In the genomic region with DNA sequence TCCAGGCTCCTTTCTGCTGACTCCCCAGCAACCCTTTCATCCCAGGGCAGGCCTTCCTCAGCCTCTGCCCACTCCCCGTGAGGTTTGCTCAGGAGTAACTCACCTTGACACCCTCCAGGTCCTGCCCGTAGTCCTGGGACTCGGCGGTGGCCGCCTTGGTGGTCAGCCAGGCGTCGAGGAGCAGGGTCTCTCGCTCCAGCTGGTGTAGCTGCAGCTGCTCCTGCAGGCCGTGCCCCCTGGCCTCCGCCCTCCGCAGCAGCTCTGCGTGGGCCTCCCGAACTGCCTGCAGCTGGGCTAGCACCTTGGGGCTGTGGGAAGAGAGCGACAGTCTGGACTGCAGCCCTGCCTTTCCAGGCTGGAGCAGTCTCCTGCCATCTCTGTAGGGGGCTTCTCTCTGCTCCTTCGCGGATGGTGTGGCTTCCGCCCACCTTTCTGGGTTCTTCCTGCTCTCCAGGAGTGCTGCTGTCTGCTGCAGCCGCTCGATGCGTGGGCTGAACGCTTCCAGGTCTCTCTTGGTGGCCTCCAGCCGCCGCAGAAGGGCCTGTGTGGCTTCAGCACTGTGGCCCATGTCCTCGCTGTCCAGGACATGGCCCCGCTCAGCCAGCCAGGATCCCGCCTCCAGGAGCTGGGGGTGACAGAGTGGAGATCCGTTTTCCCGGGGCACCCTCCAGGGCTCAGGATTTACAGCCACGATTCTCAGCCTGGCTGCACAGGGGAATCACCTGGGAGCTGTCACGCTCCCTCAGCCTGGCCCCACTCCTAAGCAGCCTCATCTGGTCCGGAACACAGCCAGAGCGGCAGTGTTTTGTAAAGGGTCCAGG, we compare ENCODE assay signal across 17 cellular contexts. TPM values are rescaled to one million over a fixed set of nuclear protein-coding genes. Genes with fewer than 3 reads are reported as not detected.
DNase-seq lines count a peak whose midpoint lies in the region; ATAC-seq, FAIRE-seq and TF ChIP-seq lines count a peak whose summit lies in the region.
"Had no signal": no experiment of that assay in that cellular context is flagged by ENCODE, and none has a peak within 500 bp of the region (broad histone marks: within the 10 kb centered on the region; RNA-seq: fewer than 3 reads in every experiment).

No MANE protein-coding gene starts in this region.

- H3K4me2 ChIP-seq in endothelial cell of umbilical vein (ENCODE audit: insufficient read depth, low read length), result no peak overlapping the region
- no peak overlapping the region for H3K4me2 ChIP-seq in neuronal stem cell (ENCODE audit: insufficient read depth, low read length, poor library complexity, severe bottlenecking)
- H3K4me2 ChIP-seq: A549 had no signal

- no peaks in the 10 kb centered on the region for H3K9me1 ChIP-seq in endothelial cell of umbilical vein (replicated peaks; ENCODE audit: control insufficient read depth, extremely low read depth, insufficient read depth, low read length)

- H3K27ac ChIP-seq in endothelial cell of umbilical vein (ENCODE audit: insufficient read depth, low read depth, low read length) (no peak overlapping the region), neuronal stem cell (replicated peaks; ENCODE audit: low read length) (no peak overlapping the region)
- H3K27ac ChIP-seq: A549, RWPE1 had no signal

- H3K9ac ChIP-seq in endothelial cell of umbilical vein (replicated peaks; ENCODE audit: extremely low read depth, insufficient read depth, low read length) (no peak overlapping the region), neuronal stem cell (ENCODE audit: low read depth, low read length, poor library complexity) (peak overlapping the region; percentile 72)

- H3K4me1 Mint-ChIP-seq in Caco-2 (ENCODE audit: low read depth, unreplicated experiment), result no peaks in the 10 kb centered on the region

- peak overlapping the region; percentile 92 for H2AK5ac ChIP-seq in neuronal stem cell (ENCODE audit: low read depth, low read length)

- H3K79me1 ChIP-seq in neuronal stem cell (ENCODE audit: low read depth, low read length), result peaks cover 2% of the 10 kb centered on the region

- no peak for ATAC-seq in GM19452 (IDR thresholded peaks at IDR 0.05; ENCODE audit: unreplicated experiment)
- ATAC-seq: A549 had no signal

- H3K9me3 Mint-ChIP-seq in Caco-2 (ENCODE audit: unreplicated experiment), result no peaks in the 10 kb centered on the region
- H3K9me3 Mint-ChIP-seq: CD8-positive, alpha-beta memory T cell had no signal

- peak overlapping the region; percentile 89 for H2BK15ac ChIP-seq in neuronal stem cell (ENCODE audit: low read length)

- H3K23ac ChIP-seq in neuronal stem cell (ENCODE audit: low read depth, low read length, poor library complexity), result peak overlapping the region; percentile 91

- H3K36me3 ChIP-seq in Caco-2 (ENCODE audit: control insufficient read depth, insufficient read depth, low read length) (no peaks in the 10 kb centered on the region), endothelial cell of umbilical vein (ENCODE audit: control insufficient read depth in 2 of 2, extremely low read depth in 1 of 2, insufficient read depth in 2 of 2, low read length in 2 of 2) (peaks cover 8 to 36% of the 10 kb centered on the region in 2 experiments), neuronal stem cell (replicated peaks in 1 of 2; ENCODE audit: control insufficient read depth in 2 of 2, insufficient read depth in 2 of 2, low read length in 2 of 2) (no peaks in the 10 kb centered on the region)

- H2AFZ ChIP-seq in endothelial cell of umbilical vein (ENCODE audit: low read depth, low read length), result no peak overlapping the region
- peak overlapping the region; percentile 64 for H2AFZ ChIP-seq in neuronal stem cell (ENCODE audit: low read length)

- CTCF ChIA-PET in Caco-2 (lab: Charles Lee) (interaction anchor here (1.6 kb wide), 1 partner anchor 49 kb away, joined by 5 read pairs; no protein-coding TSS in a partner anchor), endothelial cell of umbilical vein (lab: Charles Lee) (no interaction called here)

- no peak for TF ChIP-seq POLR2A in endothelial cell of umbilical vein (IDR thresholded peaks at IDR 0.05; ENCODE audit: low read depth, low read length)

- H4K20me1 ChIP-seq in endothelial cell of umbilical vein (replicated peaks; ENCODE audit: control insufficient read depth, extremely low read depth, insufficient read depth, low read length), result no peaks in the 10 kb centered on the region

- peak overlapping the region; percentile 19 for H3K27ac Mint-ChIP-seq in Caco-2 (ENCODE audit: unreplicated experiment)

- no peak overlapping the region for H2BK120ac ChIP-seq in neuronal stem cell (ENCODE audit: low read depth, low read length)

- H3K4me1 ChIP-seq in Caco-2 (no peaks in the 10 kb centered on the region), endothelial cell of umbilical vein (ENCODE audit: control insufficient read depth, extremely low read depth, insufficient read depth, low read length) (no peaks in the 10 kb centered on the region), neuronal stem cell (ENCODE audit: control insufficient read depth in 2 of 2, insufficient read depth in 1 of 2, low read depth in 1 of 2, low read length in 2 of 2) (peaks cover 9 to 12% of the 10 kb centered on the region in 2 donors)
- H3K4me1 ChIP-seq: A549 had no signal

- POLR2A ChIA-PET in Caco-2 (lab: Charles Lee), result no interaction called here
- POLR2A ChIA-PET in endothelial cell of umbilical vein (lab: Charles Lee), result no interaction called here

- in situ Hi-C loops in GM13976 (cut with MboI; ENCODE audit: low sequenced_read_pairs, unreplicated experiment), result no loop called here

- H3K9me3 ChIP-seq in Caco-2 (no peaks in the 10 kb centered on the region), endothelial cell of umbilical vein (replicated peaks; ENCODE audit: control insufficient read depth, insufficient read depth, low read length) (no peaks in the 10 kb centered on the region), neuronal stem cell (replicated peaks in 1 of 2; ENCODE audit: control insufficient read depth in 2 of 2, insufficient read depth in 1 of 2, low read depth in 1 of 2, low read length in 2 of 2) (no peaks in the 10 kb centered on the region)
- H3K9me3 ChIP-seq: A549 had no signal

- no TSS peak for BruUV-seq in Caco-2 (replicated peaks; lab: Mats Ljungman, UMichigan)
- BruUV-seq in endothelial cell of umbilical vein (replicated peaks; lab: Mats Ljungman, UMichigan), result TSS peak; percentile 14

- TF ChIP-seq CTCF in Caco-2 (IDR thresholded peaks at IDR 0.05; ENCODE audit: insufficient read depth in 1 of 2, low read depth in 1 of 2, low read length in 1 of 2, severe bottlenecking in 1 of 2, unreplicated experiment in 1 of 2), result no peak
- TF ChIP-seq CTCF in endothelial cell of umbilical vein (IDR thresholded peaks at IDR 0.05; ENCODE audit: extremely low read depth in 1 of 2, insufficient read depth in 1 of 2, low read depth in 1 of 2, low read length in 2 of 2), result no peak
- TF ChIP-seq CTCF in GM13976 (IDR thresholded peaks at IDR 0.05; ENCODE audit: borderline replicate concordance, control extremely low read depth, extremely low read depth, insufficient read depth, missing control alignments), result no peak

- intact Hi-C loops in Caco-2 (cut with micrococcal nuclease; ENCODE audit: unreplicated experiment) (no loop called here), endothelial cell of umbilical vein (cut with micrococcal nuclease) (no loop called here)

- no peak overlapping the region for H4K91ac ChIP-seq in neuronal stem cell (ENCODE audit: low read depth, low read length, poor library complexity)

- H2BK5ac ChIP-seq in neuronal stem cell (ENCODE audit: low read length), result peak overlapping the region; percentile 66

- H3K27me3 ChIP-seq in Caco-2 (replicated peaks; ENCODE audit: control insufficient read depth, insufficient read depth, low read length) (no peaks in the 10 kb centered on the region), endothelial cell of umbilical vein (ENCODE audit: control insufficient read depth in 2 of 2, insufficient read depth in 2 of 2, low read length in 2 of 2) (no peaks in the 10 kb centered on the region), neuronal stem cell (ENCODE audit: control insufficient read depth in 3 of 3, insufficient read depth in 3 of 3, low read depth in 1 of 3, low read length in 3 of 3) (no peaks in the 10 kb centered on the region)

- no peak for FAIRE-seq in endothelial cell of umbilical vein (lab: Jason Lieb, UNC)
- FAIRE-seq: A549 had no signal

- peak overlapping the region; percentile 76 for H3K4ac ChIP-seq in neuronal stem cell (ENCODE audit: low read length)

- no peaks in the 10 kb centered on the region for H3K27me3 Mint-ChIP-seq in Caco-2 (ENCODE audit: insufficient read depth, unreplicated experiment)

- peak overlapping the region; percentile 86 for H4K8ac ChIP-seq in neuronal stem cell (ENCODE audit: low read depth, low read length)

- H3K36me3 Mint-ChIP-seq in Caco-2 (ENCODE audit: insufficient read depth, unreplicated experiment), result peaks cover 9% of the 10 kb centered on the region
- H3K36me3 Mint-ChIP-seq: CD8-positive, alpha-beta memory T cell had no signal

- H3K18ac ChIP-seq in neuronal stem cell (ENCODE audit: low read length), result peak overlapping the region; percentile 91

- dilution Hi-C loops in endothelial cell of umbilical vein (cut with MboI; ENCODE audit: extremely low pct_ligation_motif_present, low sequenced_read_pairs), result no loop called here

- H3K79me2 ChIP-seq in endothelial cell of umbilical vein (ENCODE audit: control insufficient read depth, insufficient read depth, low read length), result no peaks in the 10 kb centered on the region

- H3K4me3 Mint-ChIP-seq in Caco-2 (ENCODE audit: unreplicated experiment), result no peak overlapping the region
- H3K4me3 Mint-ChIP-seq: CD8-positive, alpha-beta memory T cell had no signal

- DNase-seq in Caco-2 (no peak), SK-N-DZ (ENCODE audit: low spot score) (peak; percentile 47), endothelial cell of umbilical vein (ENCODE audit: low read depth, low spot score) (no peak), neuronal stem cell (ENCODE audit: low spot score) (no peak), 8988T (no peak), GM13976 (ENCODE audit: low spot score) (no peak), RKO (ENCODE audit: low spot score) (no peak)
- DNase-seq: CD8-positive, alpha-beta memory T cell; HCEC 1CT; KBM-7; NCI-H1694 treated with DMSO at 0.1 percent for 48 hours; NCI-H226; NCI-H524 treated with DMSO at 0.1 percent for 48 hours; SIG-M5 had no signal

- peak overlapping the region; percentile 94 for H3K14ac ChIP-seq in neuronal stem cell (ENCODE audit: low read length)

- no peak overlapping the region for H2BK12ac ChIP-seq in neuronal stem cell (ENCODE audit: low read length)

- no peak overlapping the region for H3K4me3 ChIP-seq in Caco-2 (ENCODE audit: low read depth, low read length)
- H3K4me3 ChIP-seq in endothelial cell of umbilical vein (replicated peaks in 1 of 3; ENCODE audit: insufficient read depth in 1 of 3, low read depth in 1 of 3, low read length in 3 of 3), result no peak overlapping the region
- no peak overlapping the region for H3K4me3 ChIP-seq in neuronal stem cell (ENCODE audit: low read length in 2 of 2)
- H3K4me3 ChIP-seq: A549 had no signal

- no CpG with 5 or more reads among the region's 32 CpGs for WGBS in neuronal stem cell (ENCODE audit: extremely low coverage in 2 of 2, insufficient read length in 2 of 2, insufficient replicate concordance in 1 of 2), 2 donors

RNA-seq across cellular contexts. Expression of gene PLA2G4B, which starts 16.7 kb away (rescaled TPM):
- total RNA-seq in Caco-2 (2022) (5.8 and 6.0 TPM in 2 replicates), endothelial cell of umbilical vein (4.0 and 5.6 TPM in 2 replicates)
- polyA plus RNA-seq in SK-N-DZ (2014; cell fraction: cytosol; rRNA removed), result 1.4 and 1.7 TPM in 2 replicates
- 36.4 and 46.9 TPM in 2 replicates for polyA plus RNA-seq in SK-N-DZ (2014; cell fraction: nucleus; rRNA removed)
- polyA plus RNA-seq in endothelial cell of umbilical vein, result 3.7 and 7.9 TPM in 2 replicates
- 1.7 and 2.5 TPM in 2 replicates for polyA plus RNA-seq in endothelial cell of umbilical vein (2011; cell fraction: cytosol; rRNA removed)
- polyA plus RNA-seq in endothelial cell of umbilical vein (2011; cell fraction: nucleus; rRNA removed), result 14.1 and 20.3 TPM in 2 replicates
- polyA plus RNA-seq in endothelial cell of umbilical vein (2012), result 1.2 and 2.1 TPM in 2 replicates
- 1.4 and 2.0 TPM in 2 replicates for polyA minus RNA-seq in endothelial cell of umbilical vein
- not detected for polyA minus RNA-seq in endothelial cell of umbilical vein (2011; cell fraction: cytosol; rRNA and poly(A)+ RNA removed)
- polyA minus RNA-seq in endothelial cell of umbilical vein (2011; cell fraction: nucleus; rRNA and poly(A)+ RNA removed), result 3.5 and 4.1 TPM in 2 replicates
- polyA plus RNA-seq in neuronal stem cell (2013, experiment 1 of 2), result 16.5 TPM
- 15.9 TPM for polyA plus RNA-seq in neuronal stem cell (2013, experiment 2 of 2)

RNA-seq across cellular contexts. Expression of gene JMJD7, which starts 27.4 kb away (rescaled TPM):
- total RNA-seq in Caco-2 (2022) (10.9 and 12.2 TPM in 2 replicates), endothelial cell of umbilical vein (11.4 and 15.0 TPM in 2 replicates)
- polyA plus RNA-seq in SK-N-DZ (2014; cell fraction: cytosol; rRNA removed), result 9.5 and 10.0 TPM in 2 replicates
- 25.2 and 26.4 TPM in 2 replicates for polyA plus RNA-seq in SK-N-DZ (2014; cell fraction: nucleus; rRNA removed)
- polyA plus RNA-seq in endothelial cell of umbilical vein, result 7.3 and 7.8 TPM in 2 replicates
- polyA plus RNA-seq in endothelial cell of umbilical vein (2011; cell fraction: cytosol; rRNA removed), result 4.2 and 5.8 TPM in 2 replicates
- 6.5 and 9.4 TPM in 2 replicates for polyA plus RNA-seq in endothelial cell of umbilical vein (2011; cell fraction: nucleus; rRNA removed)
- polyA plus RNA-seq in endothelial cell of umbilical vein (2012), result 2.4 and 3.3 TPM in 2 replicates
- polyA minus RNA-seq in endothelial cell of umbilical vein, result 1.8 and 3.4 TPM in 2 replicates
- polyA minus RNA-seq in endothelial cell of umbilical vein (2011; cell fraction: cytosol; rRNA and poly(A)+ RNA removed), result 2.8 TPM
- 1.5 TPM in 1 of 2 replicates, not detected in the other for polyA minus RNA-seq in endothelial cell of umbilical vein (2011; cell fraction: nucleus; rRNA and poly(A)+ RNA removed)
- 14.4 TPM for polyA plus RNA-seq in neuronal stem cell (2013, experiment 1 of 2)
- 14.3 TPM for polyA plus RNA-seq in neuronal stem cell (2013, experiment 2 of 2)

RNA-seq across cellular contexts. Expression of gene SPTBN5, which starts 38.5 kb away (rescaled TPM):
- total RNA-seq in Caco-2 (2022) (2.3 and 2.5 TPM in 2 replicates), endothelial cell of umbilical vein (19.0 and 19.2 TPM in 2 replicates)
- 0.73 and 0.75 TPM in 2 replicates for polyA plus RNA-seq in SK-N-DZ (2014; cell fraction: cytosol; rRNA removed)
- polyA plus RNA-seq in SK-N-DZ (2014; cell fraction: nucleus; rRNA removed), result 5.2 and 8.0 TPM in 2 replicates
- polyA plus RNA-seq in endothelial cell of umbilical vein, result 12.0 and 12.6 TPM in 2 replicates
- 4.1 and 6.6 TPM in 2 replicates for polyA plus RNA-seq in endothelial cell of umbilical vein (2011; cell fraction: cytosol; rRNA removed)
- 128 and 138 TPM in 2 replicates for polyA plus RNA-seq in endothelial cell of umbilical vein (2011; cell fraction: nucleus; rRNA removed)
- polyA plus RNA-seq in endothelial cell of umbilical vein (2012), result 3.0 and 7.8 TPM in 2 replicates
- 7.8 and 9.6 TPM in 2 replicates for polyA minus RNA-seq in endothelial cell of umbilical vein
- 0.10 TPM for polyA minus RNA-seq in endothelial cell of umbilical vein (2011; cell fraction: cytosol; rRNA and poly(A)+ RNA removed)
- 26.4 and 30.1 TPM in 2 replicates for polyA minus RNA-seq in endothelial cell of umbilical vein (2011; cell fraction: nucleus; rRNA and poly(A)+ RNA removed)
- polyA plus RNA-seq in neuronal stem cell (2013, experiment 1 of 2), result 0.08 TPM
- polyA plus RNA-seq in neuronal stem cell (2013, experiment 2 of 2), result 0.14 TPM
- polyA plus RNA-seq: CD8-positive, alpha-beta memory T cell had no signal
